8 cellular contexts compared by ENCODE assay signal in the genomic region with DNA sequence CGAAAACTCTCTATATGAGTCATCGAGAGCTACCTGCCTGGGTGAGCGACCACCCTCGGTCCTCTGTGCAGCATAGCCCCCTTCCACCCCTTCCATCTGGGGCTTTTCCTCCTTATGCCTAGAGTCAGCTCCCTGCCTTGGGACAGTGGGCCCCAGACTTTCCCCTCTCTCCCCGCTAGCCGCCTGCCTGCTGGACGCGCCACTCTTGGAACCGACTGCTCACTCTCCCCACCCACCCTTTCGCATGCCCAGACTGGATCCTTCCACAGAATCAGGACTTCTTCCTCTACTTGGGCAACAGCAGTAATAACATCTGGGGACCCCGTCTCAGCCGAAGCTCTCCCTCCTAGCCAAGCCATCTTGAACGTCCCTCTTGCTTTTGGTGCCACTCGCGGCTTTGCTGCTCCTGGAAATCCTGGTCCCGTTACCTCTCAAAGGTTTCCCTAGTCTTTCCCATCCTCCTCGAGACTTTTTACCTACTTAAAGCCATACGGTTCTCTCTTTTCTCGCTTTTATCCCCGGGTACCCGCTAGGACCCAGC. TPM values are rescaled to one million over a fixed set of nuclear protein-coding genes. Genes with fewer than 3 reads are reported as not detected.
DNase-seq lines count a peak whose midpoint lies in the region; ATAC-seq and TF ChIP-seq lines count a peak whose summit lies in the region.

No MANE protein-coding gene starts in this region.

- peak overlapping the region; percentile 83 for H3K4me3 ChIP-seq in HL-60 (replicated peaks; ENCODE audit: insufficient read depth, low read length)
- H3K4me3 ChIP-seq in skeletal muscle satellite cell (ENCODE audit: low read length): peak overlapping the region; percentile 83

- peak overlapping the region; percentile 97 for H3K4me3 Mint-ChIP-seq in CD4-positive, alpha-beta T cell
- peak overlapping the region; percentile 95 for H3K4me3 Mint-ChIP-seq in activated naive CD8-positive, alpha-beta T cell treated with anti-CD3 and anti-CD28 coated beads for 36 hours

- H3K36me3 ChIP-seq in skeletal muscle satellite cell (ENCODE audit: insufficient read depth, low read length): peaks cover 33% of the 10 kb centered on the region

- peak overlapping the region; percentile 87 for H3K4me2 ChIP-seq in skeletal muscle satellite cell (ENCODE audit: low read length)

- peak overlapping the region; percentile 82 for H3K9ac ChIP-seq in skeletal muscle satellite cell (ENCODE audit: low read depth, low read length)

- POLR2A ChIA-PET in CD4-positive, alpha-beta T cell (lab: Charles Lee): interaction anchor here (0.6 to 6.5 kb wide), 28 partner anchors 9 to 1848 kb away, joined by 3 to 133 read pairs (median 6); partner anchors contain the start of genes BAZ2A, CBX5, CNPY2 and DNAJC14

- H3K27ac Mint-ChIP-seq in CD4-positive, alpha-beta T cell: peak overlapping the region; percentile 86
- H3K27ac Mint-ChIP-seq in activated naive CD8-positive, alpha-beta T cell treated with anti-CD3 and anti-CD28 coated beads for 36 hours: peak overlapping the region; percentile 97

- H3K4me1 Mint-ChIP-seq in CD4-positive, alpha-beta T cell (ENCODE audit: low read depth): peaks cover 73% of the 10 kb centered on the region
- H3K4me1 Mint-ChIP-seq in activated naive CD8-positive, alpha-beta T cell treated with anti-CD3 and anti-CD28 coated beads for 36 hours: peaks cover 58% of the 10 kb centered on the region

- H3K9me3 Mint-ChIP-seq in CD4-positive, alpha-beta T cell: no peaks in the 10 kb centered on the region
- peaks cover 5% of the 10 kb centered on the region for H3K9me3 Mint-ChIP-seq in activated naive CD8-positive, alpha-beta T cell treated with anti-CD3 and anti-CD28 coated beads for 36 hours

- H3K27me3 ChIP-seq in CD4-positive, alpha-beta T cell (ENCODE audit: control insufficient read depth, insufficient read depth, low read length): no peaks in the 10 kb centered on the region
- H3K27me3 ChIP-seq in HL-60 (ENCODE audit: insufficient read depth, poor library complexity, severe bottlenecking): no peaks in the 10 kb centered on the region
- no peaks in the 10 kb centered on the region for H3K27me3 ChIP-seq in skeletal muscle satellite cell (ENCODE audit: control insufficient read depth, insufficient read depth, low read length)

- H3K27me3 Mint-ChIP-seq in CD4-positive, alpha-beta T cell: no peaks in the 10 kb centered on the region
- no peaks in the 10 kb centered on the region for H3K27me3 Mint-ChIP-seq in activated naive CD8-positive, alpha-beta T cell treated with anti-CD3 and anti-CD28 coated beads for 36 hours

- TF ChIP-seq CTCF in CD4-positive, alpha-beta T cell (IDR thresholded peaks at IDR 0.05): no peak
- no peak for TF ChIP-seq CTCF in HL-60 (IDR thresholded peaks at IDR 0.05; ENCODE audit: insufficient read depth, low read length)

- H3K36me3 Mint-ChIP-seq in CD4-positive, alpha-beta T cell (ENCODE audit: low read depth): peaks cover 59% of the 10 kb centered on the region
- peaks cover 43% of the 10 kb centered on the region for H3K36me3 Mint-ChIP-seq in activated naive CD8-positive, alpha-beta T cell treated with anti-CD3 and anti-CD28 coated beads for 36 hours

- no peaks in the 10 kb centered on the region for H3K9me3 ChIP-seq in CD4-positive, alpha-beta T cell (ENCODE audit: control insufficient read depth, low read length)
- no peaks in the 10 kb centered on the region for H3K9me3 ChIP-seq in skeletal muscle satellite cell (replicated peaks; ENCODE audit: low read length)

- H3K4me1 ChIP-seq in skeletal muscle satellite cell (ENCODE audit: control insufficient read depth, insufficient read depth, low read length): peaks cover 29% of the 10 kb centered on the region

- no peak for ATAC-seq in CD4-positive, alpha-beta T cell (ENCODE audit: poor library complexity)

- no peak for DNase-seq in CD4-positive, alpha-beta T cell
- DNase-seq in HL-60 (ENCODE audit: low read depth in 1 of 2, low spot score in 1 of 2): peak in 1 of 2 experiments; percentile 14
- no peak for DNase-seq in activated naive CD8-positive, alpha-beta T cell treated with anti-CD3 and anti-CD28 coated beads for 36 hours
- peak; percentile 47 for DNase-seq in hepatic stellate cell (ENCODE audit: low spot score)
- no peak for DNase-seq in NCI-H524 treated with DMSO at 0.1 percent for 48 hours (lab: John Stamatoyannopoulos, UW)
- no peak for DNase-seq in SKM-1 treated with dmso at 0.1 percent for 144 hours (lab: John Stamatoyannopoulos, UW; ENCODE audit: unreplicated experiment)
- DNase-seq in GF-D8 (lab: John Stamatoyannopoulos, UW): no peak

- CTCF ChIA-PET in CD4-positive, alpha-beta T cell (lab: Charles Lee): interaction anchor here (1.3 to 9.6 kb wide), 7 partner anchors 10 to 129 kb away, joined by 3 to 138 read pairs (median 16); partner anchors contain the start of genes ANKRD52, MYL6, MYL6B and SMARCC2

- peak overlapping the region; percentile 77 for H3K27ac ChIP-seq in CD4-positive, alpha-beta T cell (ENCODE audit: low read depth, low read length)
- H3K27ac ChIP-seq in HL-60 (replicated peaks): peak overlapping the region; percentile 80

- intact Hi-C loops in CD4-positive, alpha-beta T cell (cut with DNase I, micrococcal nuclease): loop anchor here (1.0 to 5.0 kb wide), 4 partner anchors 9 to 386 kb away; partner anchors contain the start of genes GDF11 (in 1 of the 2) and MYL6 (in 1 of the 2)

RNA-seq across cellular contexts. Expression of gene ESYT1, which starts 0.7 kb away (rescaled TPM):
- 10 to 100 TPM; 88.5 to 90.3 TPM for total RNA-seq in CD4-positive, alpha-beta T cell
- total RNA-seq in activated naive CD8-positive, alpha-beta T cell treated with anti-CD3 and anti-CD28 coated beads for 36 hours: 100 to 1,000 TPM; 153 to 155 TPM
- total RNA-seq in skeletal muscle satellite cell (2012; rRNA removed): 186 and 199 TPM in 2 replicates

RNA-seq across cellular contexts. Expression of gene ZC3H10, which starts 10.7 kb away (rescaled TPM):
- 1 to 10 TPM; 6.3 to 8.9 TPM for total RNA-seq in CD4-positive, alpha-beta T cell
- total RNA-seq in activated naive CD8-positive, alpha-beta T cell treated with anti-CD3 and anti-CD28 coated beads for 36 hours: 1 to 10 TPM; 6.9 to 7.2 TPM
- 2.8 and 5.6 TPM in 2 replicates for total RNA-seq in skeletal muscle satellite cell (2012; rRNA removed)

RNA-seq across cellular contexts. Expression of gene RPL41, which starts 12.3 kb away (rescaled TPM):
- 1,000 to 10,000 TPM; 5,865 to 5,989 TPM for total RNA-seq in CD4-positive, alpha-beta T cell
- 1,000 to 10,000 TPM; 5,444 to 5,630 TPM for total RNA-seq in activated naive CD8-positive, alpha-beta T cell treated with anti-CD3 and anti-CD28 coated beads for 36 hours
- total RNA-seq in skeletal muscle satellite cell (2012; rRNA removed): 2,116 and 2,859 TPM in 2 replicates

RNA-seq across cellular contexts. Expression of gene MYL6B, which starts 23.6 kb away (rescaled TPM):
- 1 to 10 TPM; 6.2 to 6.4 TPM for total RNA-seq in CD4-positive, alpha-beta T cell
- 10 to 100 TPM; 67.9 to 76.2 TPM for total RNA-seq in activated naive CD8-positive, alpha-beta T cell treated with anti-CD3 and anti-CD28 coated beads for 36 hours
- total RNA-seq in skeletal muscle satellite cell (2012; rRNA removed): 49.4 and 104 TPM in 2 replicates

RNA-seq across cellular contexts. Expression of gene PA2G4, which starts 24.4 kb away (rescaled TPM):
- total RNA-seq in CD4-positive, alpha-beta T cell: 10 to 100 TPM; 51.0 to 61.0 TPM
- 100 to 1,000 TPM; 552 to 588 TPM for total RNA-seq in activated naive CD8-positive, alpha-beta T cell treated with anti-CD3 and anti-CD28 coated beads for 36 hours
- total RNA-seq in skeletal muscle satellite cell (2012; rRNA removed): 214 and 220 TPM in 2 replicates
